Comparison of ENCODE assay signal across 20 cellular contexts in the genomic region with DNA sequence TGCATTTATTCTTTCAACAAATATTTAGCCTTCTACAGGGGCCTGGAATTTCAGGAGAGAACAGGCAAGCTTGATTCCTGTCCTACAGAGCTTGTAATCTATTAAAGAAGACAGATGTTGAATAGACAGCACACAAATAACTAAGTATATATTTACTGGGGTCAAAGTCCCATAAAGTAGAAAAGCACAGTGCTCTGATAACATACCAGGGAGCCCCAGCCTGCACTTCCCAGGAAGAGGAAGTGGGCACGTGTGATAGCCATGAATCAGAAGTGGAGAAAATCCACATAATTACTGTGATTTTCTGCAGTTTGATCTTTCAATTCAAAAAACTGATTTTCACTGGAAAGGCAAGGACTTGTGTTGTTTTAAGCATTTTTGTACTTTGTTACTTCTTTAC.
"Had no signal": no experiment of that assay in that cellular context is flagged by ENCODE, and none has a peak within 500 bp of the region (broad histone marks: within the 10 kb centered on the region; RNA-seq: fewer than 3 reads in every experiment).

No MANE protein-coding gene starts in this region.

- H3K4me3 ChIP-seq: ascending aorta, breast epithelium, coronary artery, gastrocnemius medialis, left ventricle myocardium inferior, pancreas, sigmoid colon, spleen had no signal

- H3K4me1 Mint-ChIP-seq: stimulated activated naive B cell treated with anti-CD40 and anti-IgM and Interleukin-4, amounts not matched to agents 10 μg/mL and 1 μg/mL and 100 μg/mL, for 72 hours had no signal

- DNase-seq: activated CD4-positive, CD25-positive, alpha-beta regulatory T cell treated with anti-CD3 and anti-CD28 coated beads, Interleukin-2, amount 50 U/mL, for 72 hours; activated CD8-positive, alpha-beta memory T cell treated with anti-CD3 and anti-CD28 coated beads for 24 hours; activated gamma-delta T cell; activated T-cell treated with anti-CD3 and anti-CD28 coated beads, Interleukin-2, amount 50 U/mL, for 72 hours; erythroblast; gastrocnemius medialis; head of caudate nucleus; left ventricle myocardium inferior; naive B cell; pancreas; sigmoid colon; spleen; stimulated activated CD4-positive, alpha-beta T cell treated with anti-CD3 and anti-CD28 coated beads, Interleukin-4, amount 100 ng/mL, for 4 hours; stimulated activated naive B cell treated with anti-CD40 and anti-IgM and Interleukin-4, amounts not matched to agents 10 μg/mL and 1 μg/mL and 100 μg/mL, for 72 hours had no signal

- H3K27ac ChIP-seq: ascending aorta, breast epithelium, coronary artery, gastrocnemius medialis, left ventricle myocardium inferior, neutrophil, pancreas, sigmoid colon, spleen had no signal

- H3K36me3 Mint-ChIP-seq: activated naive CD4-positive, alpha-beta T cell treated with anti-CD3 and anti-CD28 coated beads, Interleukin-2, amount 50 U/mL, for 24 hours; naive B cell; stimulated activated naive B cell treated with anti-CD40 and anti-IgM and Interleukin-4, amounts not matched to agents 10 μg/mL and 1 μg/mL and 100 μg/mL, for 72 hours had no signal

- ATAC-seq: activated T-cell treated with anti-CD3 and anti-CD28 coated beads, Interleukin-2, amount 50 U/mL, for 72 hours; gastrocnemius medialis; pancreas; stimulated activated naive B cell treated with anti-CD40 and anti-IgM and Interleukin-4, amounts not matched to agents 10 μg/mL and 1 μg/mL and 100 μg/mL, for 72 hours had no signal

- H3K4me3 Mint-ChIP-seq: activated naive CD4-positive, alpha-beta T cell treated with anti-CD3 and anti-CD28 coated beads, Interleukin-2, amount 50 U/mL, for 24 hours; activated T-cell treated with anti-CD3 and anti-CD28 coated beads, Interleukin-2, amount 50 U/mL, for 72 hours; stimulated activated naive B cell treated with anti-CD40 and anti-IgM and Interleukin-4, amounts not matched to agents 10 μg/mL and 1 μg/mL and 100 μg/mL, for 72 hours; T-helper 1 cell treated with Interleukin-12 subunit alpha and Interleukin-12 subunit beta and Interleukin-4 antibody, amounts not matched to agents 30 μg/mL and 1 μg/mL, for 36 hours had no signal

- H3K36me3 ChIP-seq: ascending aorta, breast epithelium, gastrocnemius medialis, left ventricle myocardium inferior, neutrophil, pancreas, sigmoid colon, spleen had no signal

- H3K9me3 Mint-ChIP-seq: activated naive CD4-positive, alpha-beta T cell treated with anti-CD3 and anti-CD28 coated beads, Interleukin-2, amount 50 U/mL, for 24 hours; activated T-cell treated with anti-CD3 and anti-CD28 coated beads, Interleukin-2, amount 50 U/mL, for 72 hours; naive B cell; stimulated activated naive B cell treated with anti-CD40 and anti-IgM and Interleukin-4, amounts not matched to agents 10 μg/mL and 1 μg/mL and 100 μg/mL, for 72 hours; T-helper 1 cell treated with Interleukin-12 subunit alpha and Interleukin-12 subunit beta and Interleukin-4 antibody, amounts not matched to agents 30 μg/mL and 1 μg/mL, for 36 hours had no signal

- H3K27me3 ChIP-seq: ascending aorta, breast epithelium, gastrocnemius medialis, pancreas, sigmoid colon had no signal

- H3K9me3 ChIP-seq: ascending aorta, breast epithelium, gastrocnemius medialis, left ventricle myocardium inferior, neutrophil, pancreas, sigmoid colon, spleen had no signal

- H3K4me1 ChIP-seq: breast epithelium, gastrocnemius medialis, left ventricle myocardium inferior, pancreas, sigmoid colon, spleen had no signal

- H3K27ac Mint-ChIP-seq: activated naive CD4-positive, alpha-beta T cell treated with anti-CD3 and anti-CD28 coated beads, Interleukin-2, amount 50 U/mL, for 24 hours; activated T-cell treated with anti-CD3 and anti-CD28 coated beads, Interleukin-2, amount 50 U/mL, for 72 hours; naive B cell; stimulated activated naive B cell treated with anti-CD40 and anti-IgM and Interleukin-4, amounts not matched to agents 10 μg/mL and 1 μg/mL and 100 μg/mL, for 72 hours; T-helper 1 cell treated with Interleukin-12 subunit alpha and Interleukin-12 subunit beta and Interleukin-4 antibody, amounts not matched to agents 30 μg/mL and 1 μg/mL, for 36 hours had no signal
